26 cellular contexts compared by ENCODE assay signal in the genomic region with DNA sequence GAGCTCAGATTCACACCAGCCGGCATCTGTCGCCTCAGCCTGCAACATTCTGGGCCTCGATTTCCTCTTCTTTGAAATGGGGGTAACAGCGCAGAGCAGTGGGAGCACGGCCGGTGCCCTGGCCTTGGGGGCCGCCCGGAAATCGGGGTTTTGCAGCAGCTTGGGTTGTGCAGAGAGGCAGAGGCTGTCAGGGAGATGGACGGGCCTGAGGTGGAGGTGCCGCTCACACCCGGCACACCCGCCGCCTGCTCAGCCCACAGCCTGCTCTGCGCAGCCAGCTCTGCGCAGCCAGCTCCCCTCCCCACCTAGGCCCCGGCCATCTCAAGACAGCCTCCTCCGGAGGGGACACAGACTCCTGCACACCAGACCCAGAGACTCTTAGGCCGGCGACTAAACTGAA.
"Had no signal": no experiment of that assay in that cellular context is flagged by ENCODE, and none has a peak within 500 bp of the region (broad histone marks: within the 10 kb centered on the region; RNA-seq: fewer than 3 reads in every experiment).

No MANE protein-coding gene starts in this region.

- DNase-seq: dorsolateral prefrontal cortex; effector CD4-positive, alpha-beta T cell; endodermal cell; foreskin fibroblast; gastrocnemius medialis; head of caudate nucleus; kidney; left lung; mammary epithelial cell; occipital lobe; ovary; posterior cingulate gyrus; right lobe of liver; small intestine; stimulated activated CD4-positive, alpha-beta T cell treated with anti-CD3 and anti-CD28 coated beads, Interleukin-2, amount 100 ng/mL, for 24 hours; stimulated activated CD4-positive, alpha-beta T cell treated with anti-CD3 and anti-CD28 coated beads, Interleukin-4, amount 100 ng/mL, for 24 hours; stimulated activated naive CD4-positive, alpha-beta T cell treated with Interleukin-2 at 50 U/mL for 16 hours; stomach; thyroid gland; trophoblast cell had no signal

- H2AFZ ChIP-seq: neural progenitor cell had no signal

- H3K4me1 Mint-ChIP-seq: endodermal cell had no signal

- H3K36me3 Mint-ChIP-seq: neural progenitor cell had no signal

- H3K4me1 ChIP-seq: neural progenitor cell had no signal

- H3K27ac Mint-ChIP-seq: endodermal cell; nephron; neural progenitor cell; stimulated activated effector memory CD8-positive, alpha-beta T cell treated with anti-CD3 and anti-CD28 coated beads, Interleukin-12 subunit alpha, Interleukin-12 subunit beta, amount 100 ng/mL, for 72 hours had no signal

- ATAC-seq: esophagus mucosa; gastrocnemius medialis; left lung; right lobe of liver; stimulated activated effector memory CD8-positive, alpha-beta T cell treated with anti-CD3 and anti-CD28 coated beads, Interleukin-12 subunit alpha, Interleukin-12 subunit beta, amount 100 ng/mL, for 72 hours had no signal

- H3K9me3 Mint-ChIP-seq: endodermal cell; nephron; neural progenitor cell; stimulated activated effector memory CD8-positive, alpha-beta T cell treated with anti-CD3 and anti-CD28 coated beads, Interleukin-12 subunit alpha, Interleukin-12 subunit beta, amount 100 ng/mL, for 72 hours had no signal

- H3K4me3 Mint-ChIP-seq: endodermal cell; nephron; neural progenitor cell; stimulated activated effector memory CD8-positive, alpha-beta T cell treated with anti-CD3 and anti-CD28 coated beads, Interleukin-12 subunit alpha, Interleukin-12 subunit beta, amount 100 ng/mL, for 72 hours had no signal

- H3K9me3 ChIP-seq: gastrocnemius medialis, left lung, ovary, right lobe of liver, stomach, thyroid gland had no signal

- H3K4me3 ChIP-seq: dorsolateral prefrontal cortex, gastrocnemius medialis, left lung, neural progenitor cell, ovary, right lobe of liver, stomach, thyroid gland had no signal

- H3K36me3 ChIP-seq: gastrocnemius medialis, left lung, neural progenitor cell, ovary, right lobe of liver, stomach, thyroid gland had no signal

- H3K27me3 ChIP-seq: dorsolateral prefrontal cortex, gastrocnemius medialis, left lung, ovary, right lobe of liver, stomach, thyroid gland had no signal

- H3K4me2 ChIP-seq: neural progenitor cell had no signal

- FAIRE-seq: colon, kidney, small intestine had no signal

- H3K9ac ChIP-seq: neural progenitor cell had no signal

- H3K27ac ChIP-seq: dorsolateral prefrontal cortex, epithelial cell of prostate, gastrocnemius medialis, neural progenitor cell, ovary, right lobe of liver, stomach, thyroid gland had no signal
